8 cellular contexts compared by ENCODE assay signal in genomic region chr20:58888103-58888502, GRCh38.
DNase-seq lines count a peak whose midpoint lies in the region; ATAC-seq, FAIRE-seq and TF ChIP-seq lines count a peak whose summit lies in the region.

No MANE protein-coding gene starts in this region.

- H3K9ac ChIP-seq in KMS-11, result peak overlapping the region; percentile 46; the same call in 1 of the 2 replicates

- no peak for TF ChIP-seq CTCF in KMS-11 (conservative IDR thresholded peaks at IDR 0.05; ENCODE audit: low read depth, low read length)
- TF ChIP-seq CTCF in choroid plexus epithelial cell (conservative IDR thresholded peaks at IDR 0.05; ENCODE audit: low read depth, low read length), result no peak

- H4K20me1 ChIP-seq in KMS-11 (ENCODE audit: insufficient read depth), result 0 out of 2 replicates have a peak, but pooled peaks cover under 1% of the 10 kb centered on the region

- ATAC-seq in GM21515 (IDR thresholded peaks at IDR 0.05; ENCODE audit: unreplicated experiment) (no peak), HG02938 (IDR thresholded peaks at IDR 0.05; ENCODE audit: unreplicated experiment) (no peak)

- H3K27me3 ChIP-seq in ACC112 (ENCODE audit: insufficient read depth, low read length) (peaks cover 13% of the 10 kb centered on the region; the same call in 1 of the 2 replicates), KMS-11 (ENCODE audit: insufficient read depth, low read depth) (no peaks in the 10 kb centered on the region; the same call in 1 of the 2 replicates), muscle layer of duodenum (ENCODE audit: low read depth, low read length) (no peaks in the 10 kb centered on the region)

- H3K4me3 ChIP-seq in ACC112 (ENCODE audit: low read depth, low read length), result peak overlapping the region; percentile 91
- H3K4me3 ChIP-seq in KMS-11 (IDR thresholded peaks at IDR 0.05; ENCODE audit: insufficient read depth, low read depth, low read length), result no peak overlapping the region
- H3K4me3 ChIP-seq in choroid plexus epithelial cell (ENCODE audit: low read depth, low read length), result peak overlapping the region; percentile 81
- peak overlapping the region; percentile 64 for H3K4me3 ChIP-seq in muscle layer of duodenum (ENCODE audit: low read depth in 1 of 2, low read length in 2 of 2)

- H2AFZ ChIP-seq in ACC112 (ENCODE audit: low read length, unreplicated experiment) (peak overlapping the region; percentile 53), KMS-11 (ENCODE audit: low read depth) (peak overlapping the region; percentile 42; the same call in 1 of the 2 replicates)

- no peak for DNase-seq in choroid plexus epithelial cell (ENCODE audit: low read depth)
- DNase-seq in iPS-NIHi7 (ENCODE audit: extremely low spot score), result no peak
- no peak for DNase-seq in H54 (ENCODE audit: insufficient read length, low spot score)

- no peak for FAIRE-seq in H54 (lab: Jason Lieb, UNC)

- H3K4me2 ChIP-seq in KMS-11, result peak overlapping the region; percentile 22

- no peak overlapping the region for H3K27ac ChIP-seq in ACC112 (ENCODE audit: low read depth, low read length)
- peak overlapping the region; percentile 16; the same call in 1 of the 2 replicates for H3K27ac ChIP-seq in KMS-11
- H3K27ac ChIP-seq in muscle layer of duodenum (ENCODE audit: low read length), result peak overlapping the region; percentile 56

- H3K79me2 ChIP-seq in ACC112 (ENCODE audit: control insufficient read depth, insufficient read depth, low read length, unreplicated experiment), result peaks cover 17% of the 10 kb centered on the region
- peaks cover 11% of the 10 kb centered on the region for H3K79me2 ChIP-seq in KMS-11 (ENCODE audit: insufficient read depth, low read depth)

- peaks cover 0 to 3% of the 10 kb centered on the region in 2 donors for H3K9me3 ChIP-seq in muscle layer of duodenum (ENCODE audit: control insufficient read depth in 1 of 2, low read length in 2 of 2)

- TF ChIP-seq POLR2A in H54 (IDR thresholded peaks at IDR 0.05; ENCODE audit: low read depth, low read length), result no peak

- H3K36me3 ChIP-seq in ACC112 (ENCODE audit: insufficient read depth, low read length) (no peaks in the 10 kb centered on the region; the same call in 1 of the 2 replicates), KMS-11 (ENCODE audit: insufficient read depth) (no peaks in the 10 kb centered on the region), muscle layer of duodenum (ENCODE audit: control insufficient read depth in 1 of 2, insufficient read depth in 2 of 2, low read length in 2 of 2) (no peaks in the 10 kb centered on the region)

- H3K4me1 ChIP-seq in ACC112 (ENCODE audit: control insufficient read depth, insufficient read depth, low read length, unreplicated experiment) (no peaks in the 10 kb centered on the region), KMS-11 (ENCODE audit: low read depth, poor library complexity, severe bottlenecking) (peaks cover 26% of the 10 kb centered on the region), muscle layer of duodenum (ENCODE audit: control insufficient read depth in 1 of 2, insufficient read depth in 2 of 2, low read length in 2 of 2) (peaks cover 0 to 11% of the 10 kb centered on the region in 2 donors)
